ENCODE assay signal across 14 cellular contexts in genomic region chr6:68640506-68640875, GRCh38. TPM values are rescaled to one million over a fixed set of nuclear protein-coding genes. Genes with fewer than 3 reads are reported as not detected.
DNase-seq lines count a peak whose midpoint lies in the region; ATAC-seq lines count a peak whose summit lies in the region.
"Had no signal": no experiment of that assay in that cellular context is flagged by ENCODE, and none has a peak within 500 bp of the region (broad histone marks: within the 10 kb centered on the region; RNA-seq: fewer than 3 reads in every experiment).

No MANE protein-coding gene starts in this region.

- peak; percentile 80 for DNase-seq in superior temporal gyrus (ENCODE audit: extremely low spot score)
- no peak for DNase-seq in amniotic stem cell (lab: John Stamatoyannopoulos, UW)
- DNase-seq in SIG-M5 (lab: John Stamatoyannopoulos, UW), result no peak
- no peak for DNase-seq in activated T-cell treated with anti-CD3 and anti-CD28 coated beads, Interleukin-2, amount 50 U/mL, for 48 hours
- DNase-seq: activated T-cell treated with anti-CD3 and anti-CD28 coated beads, Interleukin-2, amount 50 U/mL, for 1 hour; mammary epithelial cell; NCI-H226; right lobe of liver; SHP77; WERI-Rb-1 had no signal

- H3K4me1 ChIP-seq in HUES64 (ENCODE audit: insufficient read depth, low read length) (peaks cover 10% of the 10 kb centered on the region), ectodermal cell (ENCODE audit: control insufficient read depth, insufficient read depth, low read length) (peaks cover 12% of the 10 kb centered on the region)

- peaks cover 60% of the 10 kb centered on the region for H3K27me3 ChIP-seq in HUES64 (ENCODE audit: insufficient read depth, low read length)
- peaks cover 56% of the 10 kb centered on the region for H3K27me3 ChIP-seq in ectodermal cell (ENCODE audit: control insufficient read depth, insufficient read depth, low read length, poor library complexity, severe bottlenecking)
- no peaks in the 10 kb centered on the region for H3K27me3 ChIP-seq in layer of hippocampus (ENCODE audit: control insufficient read depth, insufficient read depth, low read length)

- H3K4me3 ChIP-seq in HUES64 (ENCODE audit: low read length) (peak overlapping the region; percentile 56), ectodermal cell (ENCODE audit: insufficient read depth, low read depth, low read length) (peak overlapping the region; percentile 14)

- no peaks in the 10 kb centered on the region for H3K36me3 ChIP-seq in HUES64 (ENCODE audit: insufficient read depth, low read length)
- H3K36me3 ChIP-seq in ectodermal cell (ENCODE audit: control insufficient read depth, insufficient read depth, low read length), result no peaks in the 10 kb centered on the region
- H3K36me3 ChIP-seq: right lobe of liver, WERI-Rb-1 had no signal

- H3K9ac ChIP-seq in HUES64 (ENCODE audit: low read depth, low read length), result 0 out of 2 replicates have a peak overlapping the region, but pooled peaks have one; percentile 26

- H3K27ac ChIP-seq in HUES64 (ENCODE audit: low read depth, low read length) (no peak overlapping the region), ectodermal cell (ENCODE audit: insufficient read depth, low read depth, low read length, poor library complexity, severe bottlenecking) (no peak overlapping the region), layer of hippocampus (ENCODE audit: low read depth, low read length) (peak overlapping the region; percentile 86)
- H3K27ac ChIP-seq: right lobe of liver, WERI-Rb-1 had no signal

- no peak for ATAC-seq in HG03565 (IDR thresholded peaks at IDR 0.05; ENCODE audit: unreplicated experiment)

- 9% methylated on average over 3 of the region's 3 CpGs for WGBS in HUES64
- WGBS in ectodermal cell, 2 experiments, result 10 to 11% methylated on average over 3 of the region's 3 CpGs

- H3K9me3 ChIP-seq in HUES64 (ENCODE audit: insufficient read depth, low read depth, low read length) (no peaks in the 10 kb centered on the region), ectodermal cell (ENCODE audit: control insufficient read depth, low read length) (no peaks in the 10 kb centered on the region)
- H3K9me3 ChIP-seq: right lobe of liver had no signal

RNA-seq across cellular contexts. Expression of gene ADGRB3, which starts 5.4 kb away (rescaled TPM):
- polyA plus RNA-seq in HUES64 (2013, experiment 1 of 2), result 0.55 TPM
- 0.63 TPM for polyA plus RNA-seq in HUES64 (2013, experiment 2 of 2)
- polyA plus RNA-seq in ectodermal cell (2013, experiment 1 of 4), result 0.65 TPM
- 0.66 TPM for polyA plus RNA-seq in ectodermal cell (2013, experiment 2 of 4)
- 0.85 TPM for polyA plus RNA-seq in ectodermal cell (2013, experiment 3 of 4)
- polyA plus RNA-seq in ectodermal cell (2013, experiment 4 of 4), result 0.85 TPM
- polyA plus RNA-seq: mammary epithelial cell had no signal
